Comparison of ENCODE assay signal across 12 cellular contexts in genomic region chr2:196967126-196967525, GRCh38. TPM values are rescaled to one million over a fixed set of nuclear protein-coding genes. Genes with fewer than 3 reads are reported as not detected.
DNase-seq lines count a peak whose midpoint lies in the region; ATAC-seq and TF ChIP-seq lines count a peak whose summit lies in the region.
"Had no signal": no experiment of that assay in that cellular context is flagged by ENCODE, and none has a peak within 500 bp of the region (broad histone marks: within the 10 kb centered on the region; RNA-seq: fewer than 3 reads in every experiment).

No MANE protein-coding gene starts in this region.

- H3K9me3 Mint-ChIP-seq in osteocyte (ENCODE audit: unreplicated experiment) (peaks cover 4% of the 10 kb centered on the region), Calu3 (ENCODE audit: low read depth, unreplicated experiment) (peaks cover 2% of the 10 kb centered on the region)
- H3K9me3 Mint-ChIP-seq: CD4-positive, alpha-beta T cell; effector memory CD8-positive, alpha-beta T cell had no signal

- H2AFZ ChIP-seq in trophoblast cell (ENCODE audit: insufficient read depth, low read length, poor library complexity) = no peak overlapping the region

- H3K9me3 ChIP-seq in heart right ventricle (peaks cover 0 to 4% (median 0%) of the 10 kb centered on the region in 11 donors), trophoblast cell (ENCODE audit: insufficient read depth, low read depth, low read length) (peaks cover 2% of the 10 kb centered on the region)

- TF ChIP-seq CTCF in WI38 (IDR thresholded peaks at IDR 0.05; ENCODE audit: low read depth, low read length) (no peak), heart right ventricle (IDR thresholded peaks at IDR 0.05) (no peak), osteocyte (IDR thresholded peaks at IDR 0.05) (no peak), RWPE1 (conservative IDR thresholded peaks at IDR 0.05; ENCODE audit: low read depth) (no peak), Calu3 (IDR thresholded peaks at IDR 0.05; ENCODE audit: unreplicated experiment) (no peak)

- peaks cover 15% of the 10 kb centered on the region for H3K4me1 Mint-ChIP-seq in osteocyte (ENCODE audit: unreplicated experiment)
- H3K4me1 Mint-ChIP-seq in Calu3 (ENCODE audit: low read depth, unreplicated experiment) = no peaks in the 10 kb centered on the region

- H3K27ac Mint-ChIP-seq in osteocyte (ENCODE audit: unreplicated experiment) (no peak overlapping the region), Calu3 (ENCODE audit: unreplicated experiment) (no peak overlapping the region)
- H3K27ac Mint-ChIP-seq: CD4-positive, alpha-beta T cell; effector memory CD8-positive, alpha-beta T cell had no signal

- no peak overlapping the region for H4K8ac ChIP-seq in trophoblast cell (ENCODE audit: low read depth, low read length)

- CTCF ChIA-PET in RWPE1 (lab: Yijun Ruan, JAX) (no interaction called here), Calu3 (lab: Charles Lee) (no interaction called here)

- no peak overlapping the region for H2BK5ac ChIP-seq in trophoblast cell (ENCODE audit: low read depth, low read length, poor library complexity)

- H3K27ac ChIP-seq in heart right ventricle (peak overlapping the region in 4 of 10 donors; percentile 41 to 73 (median 48)), trophoblast cell (ENCODE audit: low read depth, low read length) (no peak overlapping the region), RWPE1 (no peak overlapping the region)

- intact Hi-C loops in heart right ventricle (cut with DNase I) = no loop called here
- intact Hi-C loops in Calu3 (cut with micrococcal nuclease; ENCODE audit: unreplicated experiment) = no loop called here

- H3K36me3 ChIP-seq in heart right ventricle (no peaks in the 10 kb centered on the region), trophoblast cell (ENCODE audit: control insufficient read depth in 1 of 2, insufficient read depth in 2 of 2, low read length in 2 of 2) (no peaks in the 10 kb centered on the region)

- no peak overlapping the region for H2AK5ac ChIP-seq in trophoblast cell (ENCODE audit: low read length)

- H3K4me3 ChIP-seq in WI38 (ENCODE audit: low read depth, low read length) = peak overlapping the region; percentile 40
- H3K4me3 ChIP-seq in heart right ventricle = peak overlapping the region in 9 of 10 donors; percentile 6 to 48 (median 28)
- H3K4me3 ChIP-seq in trophoblast cell (ENCODE audit: low read depth, low read length) = no peak overlapping the region

- no peak overlapping the region for H3K9ac ChIP-seq in trophoblast cell (ENCODE audit: low read length)

- DNase-seq in Ammon's horn (ENCODE audit: low spot score) (peak; percentile 32), heart right ventricle (peak in 1 of 2 donors; percentile 20), osteocyte (ENCODE audit: extremely low spot score, unreplicated experiment) (no peak), trophoblast cell (no peak), RWPE1 (ENCODE audit: low spot score) (no peak), NCI-H1417 (lab: John Stamatoyannopoulos, UW) (no peak), Calu3 (no peak)
- DNase-seq: activated T-cell treated with anti-CD3 and anti-CD28 coated beads, Interleukin-2, amount 50 U/mL, for 48 hours; CD4-positive, alpha-beta T cell; effector memory CD8-positive, alpha-beta T cell had no signal

- H3K4me1 ChIP-seq in heart right ventricle (peaks cover 0 to 12% (median 8%) of the 10 kb centered on the region in 9 donors), trophoblast cell (ENCODE audit: control insufficient read depth in 1 of 2, insufficient read depth in 2 of 2, low read length in 2 of 2) (no peaks in the 10 kb centered on the region)

- H3K4me3 Mint-ChIP-seq in osteocyte (ENCODE audit: unreplicated experiment) (peak overlapping the region; percentile 10), Calu3 (ENCODE audit: low read depth, unreplicated experiment) (no peak overlapping the region)
- H3K4me3 Mint-ChIP-seq: CD4-positive, alpha-beta T cell; effector memory CD8-positive, alpha-beta T cell had no signal

- H2BK12ac ChIP-seq in trophoblast cell (ENCODE audit: low read length) = no peak overlapping the region

- H3K79me2 ChIP-seq in trophoblast cell (ENCODE audit: control insufficient read depth, insufficient read depth, low read length, poor library complexity) = no peaks in the 10 kb centered on the region

- 18 to 22% methylated on average over 7 of the region's 7 CpGs for WGBS in heart right ventricle, 2 donors
- no CpG with 5 or more reads among the region's 7 CpGs for WGBS in trophoblast cell (ENCODE audit: extremely low coverage, insufficient coverage, insufficient read length)

- no peaks in the 10 kb centered on the region for H3K27me3 ChIP-seq in heart right ventricle
- no peaks in the 10 kb centered on the region for H3K27me3 ChIP-seq in trophoblast cell (ENCODE audit: insufficient read depth, low read length)

- H3K4me2 ChIP-seq in trophoblast cell (ENCODE audit: low read length) = no peak overlapping the region

- H3K4ac ChIP-seq in trophoblast cell (ENCODE audit: low read depth, low read length) = no peak overlapping the region

- H4K91ac ChIP-seq in trophoblast cell (ENCODE audit: low read depth, low read length) = no peak overlapping the region

- no TSS peak for BruUV-seq in Calu3 (replicated peaks; lab: Mats Ljungman, UMichigan)

- H4K12ac ChIP-seq in trophoblast cell (ENCODE audit: low read depth, low read length) = no peak overlapping the region

- peak in 6 of 8 donors; percentile 61 to 83 (median 76) for ATAC-seq in heart right ventricle
- ATAC-seq: effector memory CD8-positive, alpha-beta T cell; SK-N-SH treated with all-trans-retinoic acid at 6 μM for 48 hours had no signal

- H3K14ac ChIP-seq in trophoblast cell (ENCODE audit: low read length) = no peak overlapping the region

- H3K27me3 Mint-ChIP-seq in osteocyte (ENCODE audit: unreplicated experiment) = no peaks in the 10 kb centered on the region
- no peaks in the 10 kb centered on the region for H3K27me3 Mint-ChIP-seq in Calu3 (ENCODE audit: unreplicated experiment)
- H3K27me3 Mint-ChIP-seq: CD4-positive, alpha-beta T cell; effector memory CD8-positive, alpha-beta T cell had no signal

- no peak overlapping the region for H3K23ac ChIP-seq in trophoblast cell (ENCODE audit: low read length)

- peaks cover 2% of the 10 kb centered on the region for H3K79me1 ChIP-seq in trophoblast cell (ENCODE audit: low read length)

- POLR2A ChIA-PET in RWPE1 (lab: Yijun Ruan, JAX; ENCODE audit: low non-redundant PET) = no interaction called here

- no peak overlapping the region for H2BK120ac ChIP-seq in trophoblast cell (ENCODE audit: insufficient read depth, low read length, poor library complexity)

- H3K36me3 Mint-ChIP-seq in osteocyte (ENCODE audit: unreplicated experiment) = no peaks in the 10 kb centered on the region
- H3K36me3 Mint-ChIP-seq in Calu3 (ENCODE audit: insufficient read depth, unreplicated experiment) = no peaks in the 10 kb centered on the region

- H3K18ac ChIP-seq in trophoblast cell (ENCODE audit: low read length) = no peak overlapping the region

RNA-seq across cellular contexts. Expression of gene PGAP1, which starts 40.6 kb away (rescaled TPM):
- total RNA-seq in heart right ventricle = 1 to 10 TPM; 4.8 to 9.8 (median 5.8) TPM
- 1 to 10 TPM in 1 of 2 donors, under 1 TPM in 1; 0.99 to 1.6 TPM for polyA plus RNA-seq in heart right ventricle
- total RNA-seq in osteocyte = 21.3 and 22.4 TPM in 2 replicates
- 5.6 TPM in 2 replicates for polyA plus RNA-seq in trophoblast cell (2013)
- 3.9 and 5.8 TPM in 2 replicates for total RNA-seq in Calu3 (2022)
